ENCODE assay signal across 10 cellular contexts in the genomic region with DNA sequence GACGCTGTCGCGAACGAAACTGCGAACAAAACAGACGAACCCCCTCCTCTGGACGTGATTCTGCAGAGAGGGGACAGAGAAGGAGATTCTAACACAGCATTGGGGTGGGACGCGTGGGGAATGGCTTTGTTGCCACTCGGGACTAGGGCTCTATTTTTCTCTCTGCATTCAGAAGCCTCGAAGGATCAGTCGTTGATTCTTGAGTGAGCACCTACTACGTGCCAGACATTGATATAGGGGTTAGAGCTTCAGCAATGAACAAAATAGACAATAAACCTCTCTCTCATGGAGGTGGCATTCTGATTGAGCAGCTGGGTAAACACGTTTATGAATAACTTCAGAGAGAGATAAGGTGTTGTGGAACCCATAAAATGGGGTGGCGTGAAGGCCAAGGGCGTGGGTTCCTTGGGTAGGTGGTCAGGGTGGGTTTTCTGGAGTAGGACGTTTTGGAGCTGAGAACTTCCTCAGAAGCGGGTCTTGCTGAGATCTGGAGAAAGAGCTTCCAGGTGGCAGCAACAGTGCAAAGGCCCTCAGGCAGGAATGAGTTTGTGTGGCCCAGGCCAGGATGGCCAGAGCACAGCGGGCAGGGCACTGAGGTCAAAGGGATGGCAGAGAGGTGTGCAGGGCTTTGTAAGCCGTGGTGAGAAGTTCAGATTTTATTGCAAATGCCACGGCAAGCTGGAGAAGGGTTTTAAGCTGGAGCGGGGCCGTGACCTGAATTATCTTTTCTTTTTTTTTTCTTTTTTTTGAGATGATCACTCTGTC. TPM values are rescaled to one million over a fixed set of nuclear protein-coding genes. Genes with fewer than 3 reads are reported as not detected.
A peak's percentile ranks its signal among the peaks of the same experiment; 100 is the strongest.
DNase-seq lines count a peak whose midpoint lies in the region; ATAC-seq, FAIRE-seq and TF ChIP-seq lines count a peak whose summit lies in the region.
"Had no signal": no experiment of that assay in that cellular context is flagged by ENCODE, and none has a peak within 500 bp of the region (broad histone marks: within the 10 kb centered on the region; RNA-seq: fewer than 3 reads in every experiment).

No MANE protein-coding gene starts in this region.

- no peak for FAIRE-seq in urothelium cell line (lab: Jason Lieb, UNC)

- no peaks in the 10 kb centered on the region for H3K9me3 Mint-ChIP-seq in activated naive CD4-positive, alpha-beta T cell treated with anti-CD3 and anti-CD28 coated beads, Interleukin-2, amount 50 U/mL, for 24 hours

- peaks cover 42% of the 10 kb centered on the region for H3K27me3 Mint-ChIP-seq in activated naive CD4-positive, alpha-beta T cell treated with anti-CD3 and anti-CD28 coated beads, Interleukin-2, amount 50 U/mL, for 24 hours

- intact Hi-C loops in upper lobe of right lung (cut with DNase I) = no loop called here

- peak overlapping the region; percentile 74 for H3K9ac ChIP-seq in muscle layer of colon (ENCODE audit: low read length)

- H3K27me3 ChIP-seq in ectodermal cell (ENCODE audit: control insufficient read depth, insufficient read depth, low read length, poor library complexity, severe bottlenecking) = no peaks in the 10 kb centered on the region
- no peaks in the 10 kb centered on the region for H3K27me3 ChIP-seq in muscle layer of colon (ENCODE audit: control insufficient read depth in 1 of 2, insufficient read depth in 2 of 2, low read length in 2 of 2)
- H3K27me3 ChIP-seq in upper lobe of right lung = no peaks in the 10 kb centered on the region

- H3K27ac Mint-ChIP-seq in activated naive CD4-positive, alpha-beta T cell treated with anti-CD3 and anti-CD28 coated beads, Interleukin-2, amount 50 U/mL, for 24 hours = peak overlapping the region; percentile 33

- peaks cover 12% of the 10 kb centered on the region for H3K4me1 ChIP-seq in ectodermal cell (ENCODE audit: control insufficient read depth, insufficient read depth, low read length)
- H3K4me1 ChIP-seq in muscle layer of colon (ENCODE audit: insufficient read depth, low read length) = peaks cover 22% of the 10 kb centered on the region
- peaks cover 15% of the 10 kb centered on the region for H3K4me1 ChIP-seq in upper lobe of right lung
- H3K4me1 ChIP-seq: HAP-1 had no signal

- ATAC-seq in upper lobe of right lung = no peak

- H3K27ac ChIP-seq in ectodermal cell (ENCODE audit: insufficient read depth, low read depth, low read length, poor library complexity, severe bottlenecking) (no peak overlapping the region), muscle layer of colon (ENCODE audit: low read depth, low read length) (peak overlapping the region; percentile 59), upper lobe of right lung (peak overlapping the region; percentile 82)

- H3K4me3 ChIP-seq in ectodermal cell (ENCODE audit: insufficient read depth, low read depth, low read length) (peak overlapping the region; percentile 56), muscle layer of colon (ENCODE audit: low read depth in 1 of 2, low read length in 2 of 2) (peak overlapping the region; percentile 70 to 93), upper lobe of right lung (peak overlapping the region; percentile 73)
- H3K4me3 ChIP-seq: HAP-1 had no signal

- peak overlapping the region; percentile 73 for H3K4me3 Mint-ChIP-seq in activated naive CD4-positive, alpha-beta T cell treated with anti-CD3 and anti-CD28 coated beads, Interleukin-2, amount 50 U/mL, for 24 hours

- 57 to 59% methylated on average over 23 of the region's 23 CpGs for WGBS in ectodermal cell, 2 experiments

- no peak for DNase-seq in activated naive CD4-positive, alpha-beta T cell treated with anti-CD3 and anti-CD28 coated beads, Interleukin-2, amount 50 U/mL, for 16 hours
- DNase-seq in upper lobe of right lung = no peak
- no peak for DNase-seq in kidney tubule cell (ENCODE audit: low spot score)
- no peak for DNase-seq in C1 segment of cervical spinal cord (lab: John Stamatoyannopoulos, UW)
- DNase-seq in urothelium cell line (ENCODE audit: low spot score) = no peak
- DNase-seq: NCI-H1436 had no signal

- H3K4me1 Mint-ChIP-seq in activated naive CD4-positive, alpha-beta T cell treated with anti-CD3 and anti-CD28 coated beads, Interleukin-2, amount 50 U/mL, for 24 hours = peaks cover 11% of the 10 kb centered on the region

- H3K36me3 Mint-ChIP-seq in activated naive CD4-positive, alpha-beta T cell treated with anti-CD3 and anti-CD28 coated beads, Interleukin-2, amount 50 U/mL, for 24 hours = peaks cover 2% of the 10 kb centered on the region

- H3K36me3 ChIP-seq in ectodermal cell (ENCODE audit: control insufficient read depth, insufficient read depth, low read length) = no peaks in the 10 kb centered on the region
- no peaks in the 10 kb centered on the region for H3K36me3 ChIP-seq in muscle layer of colon (ENCODE audit: insufficient read depth, low read length)
- no peaks in the 10 kb centered on the region for H3K36me3 ChIP-seq in upper lobe of right lung
- H3K36me3 ChIP-seq: HAP-1 had no signal

- TF ChIP-seq CTCF in upper lobe of right lung (IDR thresholded peaks at IDR 0.05) = no peak

- H3K9me3 ChIP-seq in ectodermal cell (ENCODE audit: control insufficient read depth, low read length) (no peaks in the 10 kb centered on the region), muscle layer of colon (ENCODE audit: low read length) (no peaks in the 10 kb centered on the region), upper lobe of right lung (no peaks in the 10 kb centered on the region)
- H3K9me3 ChIP-seq: HAP-1 had no signal

RNA-seq across cellular contexts. Expression of gene SLC2A10, which starts 0.9 kb away (rescaled TPM):
- 11.4 TPM for polyA plus RNA-seq in ectodermal cell (2013, experiment 1 of 4)
- 11.1 TPM for polyA plus RNA-seq in ectodermal cell (2013, experiment 2 of 4)
- 9.4 TPM for polyA plus RNA-seq in ectodermal cell (2013, experiment 3 of 4)
- polyA plus RNA-seq in ectodermal cell (2013, experiment 4 of 4) = 9.7 TPM
- 17.7 TPM for total RNA-seq in upper lobe of right lung

RNA-seq across cellular contexts. Expression of gene TP53RK, which starts 21.1 kb away (rescaled TPM):
- polyA plus RNA-seq in ectodermal cell (2013, experiment 1 of 4) = 21.2 TPM
- polyA plus RNA-seq in ectodermal cell (2013, experiment 2 of 4) = 20.2 TPM
- 12.4 TPM for polyA plus RNA-seq in ectodermal cell (2013, experiment 3 of 4)
- polyA plus RNA-seq in ectodermal cell (2013, experiment 4 of 4) = 16.1 TPM
- total RNA-seq in upper lobe of right lung = 13.3 TPM

RNA-seq across cellular contexts. Expression of gene SLC13A3, which starts 59.1 kb away (rescaled TPM):
- 9.9 TPM for polyA plus RNA-seq in ectodermal cell (2013, experiment 1 of 4)
- 11.6 TPM for polyA plus RNA-seq in ectodermal cell (2013, experiment 2 of 4)
- polyA plus RNA-seq in ectodermal cell (2013, experiment 3 of 4) = 6.1 TPM
- 5.7 TPM for polyA plus RNA-seq in ectodermal cell (2013, experiment 4 of 4)
- total RNA-seq in upper lobe of right lung = 1.6 TPM
